25 cellular contexts compared by ENCODE assay signal in the genomic region with DNA sequence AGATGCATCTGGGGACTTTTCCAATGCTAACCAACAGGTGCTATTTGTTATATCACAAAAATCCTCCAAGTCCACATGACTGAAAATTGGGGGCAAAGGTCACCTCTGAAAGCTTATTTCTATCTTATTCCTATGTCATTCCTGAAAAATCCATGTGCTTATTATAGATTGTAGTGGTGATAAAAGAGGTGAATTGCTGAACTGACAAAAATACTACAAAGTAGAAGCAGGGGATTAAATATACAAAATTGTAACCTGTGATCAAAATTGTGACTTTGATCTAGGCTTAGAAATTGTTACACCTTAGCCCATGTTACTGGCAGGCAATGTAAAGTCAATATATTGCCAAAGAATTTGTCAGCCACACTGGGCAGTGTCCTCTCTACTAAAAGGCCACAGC.
DNase-seq lines count a peak whose midpoint lies in the region; ATAC-seq, FAIRE-seq and TF ChIP-seq lines count a peak whose summit lies in the region.
"Had no signal": no experiment of that assay in that cellular context is flagged by ENCODE, and none has a peak within 500 bp of the region (broad histone marks: within the 10 kb centered on the region; RNA-seq: fewer than 3 reads in every experiment).

No MANE protein-coding gene starts in this region.

- no peak overlapping the region for H3K9ac ChIP-seq in K562 (ENCODE audit: insufficient read depth in 1 of 2, low read depth in 2 of 2, low read length in 2 of 2)
- peak overlapping the region in 2 of 3 donors; percentile 61 to 74 for H3K9ac ChIP-seq in skeletal muscle tissue (ENCODE audit: low read depth in 1 of 3, low read length in 3 of 3)
- H3K9ac ChIP-seq: neural progenitor cell had no signal

- TF ChIP-seq CTCF in A549 (IDR thresholded peaks at IDR 0.05), result no peak
- TF ChIP-seq CTCF in K562 (IDR thresholded peaks at IDR 0.05 in 2 of 3, conservative IDR thresholded peaks at IDR 0.05 in 1 of 3; ENCODE audit: insufficient read depth in 2 of 3, low read depth in 1 of 3, low read length in 3 of 3), result no peak

- CTCF ChIA-PET in A549 (lab: Yijun Ruan, JAX), result interaction anchor here (1.0 to 3.9 kb wide), 5 partner anchors 9 to 289 kb away, joined by 3 to 40 read pairs (median 3); no protein-coding TSS in a partner anchor
- CTCF ChIA-PET in CD4-positive, alpha-beta memory T cell (lab: Charles Lee; ENCODE audit: partially characterized antibody), result interaction anchor here (0.8 to 15.6 kb wide), 4 partner anchors 9 to 67 kb away, joined by 3 to 262 read pairs (median 14); no protein-coding TSS in a partner anchor
- CTCF ChIA-PET in K562 (lab: Yijun Ruan, JAX; ENCODE audit: low intra/inter-chr PET ratio), result no interaction called here

- BruUV-seq in K562 (replicated peaks; lab: Mats Ljungman, UMichigan), result no TSS peak

- ATAC-seq in A549, result no peak
- ATAC-seq in K562, result no peak
- ATAC-seq in GM19395 (IDR thresholded peaks at IDR 0.05; ENCODE audit: unreplicated experiment), result no peak
- ATAC-seq in stimulated activated naive B cell treated with anti-CD40 and anti-IgM and Interleukin-4, amounts not matched to agents 10 μg/mL and 1 μg/mL and 100 μg/mL, for 72 hours (replicated peaks), result no peak
- ATAC-seq: GM12878, sciatic nerve had no signal

- H3K27ac ChIP-seq in A549 (no peak overlapping the region), K562 (ENCODE audit: extremely low read depth, low read depth, low read length) (no peak overlapping the region), skeletal muscle tissue (ENCODE audit: low read depth, low read length) (peak overlapping the region; percentile 98)
- no peak overlapping the region for H3K27ac ChIP-seq in CD4-positive, alpha-beta memory T cell (ENCODE audit: low read depth, low read length)
- H3K27ac ChIP-seq: C4-2B, neural progenitor cell, RWPE1, SK-N-MC had no signal

- H3K27me3 Mint-ChIP-seq in CD4-positive, alpha-beta memory T cell, result no peaks in the 10 kb centered on the region
- no peaks in the 10 kb centered on the region for H3K27me3 Mint-ChIP-seq in stimulated activated naive B cell treated with anti-CD40 and anti-IgM and Interleukin-4, amounts not matched to agents 10 μg/mL and 1 μg/mL and 100 μg/mL, for 72 hours
- H3K27me3 Mint-ChIP-seq in activated T-cell treated with anti-CD3 and anti-CD28 coated beads, Interleukin-2, amount 50 U/mL, for 24 hours, result no peaks in the 10 kb centered on the region

- no peak for TF ChIP-seq RAD21 in A549 (conservative IDR thresholded peaks at IDR 0.05 in 1 of 2, IDR thresholded peaks at IDR 0.05 in 1 of 2)
- TF ChIP-seq RAD21 in K562 (CRISPR knock-in tag; conservative IDR thresholded peaks at IDR 0.05 in 1 of 2, IDR thresholded peaks at IDR 0.05 in 1 of 2), result no peak

- intact Hi-C loops in CD4-positive, alpha-beta memory T cell (cut with micrococcal nuclease), result no loop called here
- intact Hi-C loops in K562 (cut with micrococcal nuclease), result loop anchor here (5.0 to 10.0 kb wide), 2 partner anchors 219 to 516 kb away; a partner anchor contains a TSS

- H3K27me3 ChIP-seq in CD4-positive, alpha-beta memory T cell (ENCODE audit: insufficient read depth, low read length), result no peaks in the 10 kb centered on the region
- H3K27me3 ChIP-seq in K562 (ENCODE audit: control insufficient read depth in 2 of 2, insufficient read depth in 2 of 2, low read length in 2 of 2), result no peaks in the 10 kb centered on the region
- H3K27me3 ChIP-seq in skeletal muscle tissue (ENCODE audit: control insufficient read depth in 3 of 3, insufficient read depth in 3 of 3, low read length in 3 of 3), result no peaks in the 10 kb centered on the region
- H3K27me3 ChIP-seq: dorsolateral prefrontal cortex, neural progenitor cell had no signal

- no peaks in the 10 kb centered on the region for H3K9me1 ChIP-seq in K562 (ENCODE audit: control insufficient read depth, insufficient read depth, low read length)

- H3K27ac Mint-ChIP-seq in CD4-positive, alpha-beta memory T cell, result peak overlapping the region in 4 of 7 donors; percentile 23 to 98 (median 73)
- no peak overlapping the region for H3K27ac Mint-ChIP-seq in stimulated activated naive B cell treated with anti-CD40 and anti-IgM and Interleukin-4, amounts not matched to agents 10 μg/mL and 1 μg/mL and 100 μg/mL, for 72 hours
- H3K27ac Mint-ChIP-seq in activated T-cell treated with anti-CD3 and anti-CD28 coated beads, Interleukin-2, amount 50 U/mL, for 24 hours, result no peak overlapping the region
- H3K27ac Mint-ChIP-seq: neural progenitor cell had no signal

- no peak for TF ChIP-seq EP300 in A549 (IDR thresholded peaks at IDR 0.05)
- TF ChIP-seq EP300 in K562 (IDR thresholded peaks at IDR 0.05; ENCODE audit: low read length), result no peak

- H3K4me2 ChIP-seq in A549 (no peak overlapping the region), K562 (ENCODE audit: insufficient read depth, low read length) (no peak overlapping the region)
- H3K4me2 ChIP-seq: neural progenitor cell had no signal

- FAIRE-seq in A549 (lab: Jason Lieb, UNC) (no peak), K562 (lab: Jason Lieb, UNC) (no peak)
- FAIRE-seq: GM12878 had no signal

- no peaks in the 10 kb centered on the region; the same call in 2 of the 3 replicates for H3K4me1 ChIP-seq in A549
- peaks cover 53% of the 10 kb centered on the region for H3K4me1 ChIP-seq in CD4-positive, alpha-beta memory T cell (ENCODE audit: insufficient read depth, low read length)
- H3K4me1 ChIP-seq in K562 (replicated peaks in 1 of 2; ENCODE audit: control insufficient read depth in 2 of 2, insufficient read depth in 2 of 2, low read length in 2 of 2), result peaks cover 27 to 28% of the 10 kb centered on the region in 2 experiments
- peaks cover 31 to 54% (median 48%) of the 10 kb centered on the region in 3 donors for H3K4me1 ChIP-seq in skeletal muscle tissue (ENCODE audit: control insufficient read depth in 3 of 3, insufficient read depth in 3 of 3, low read length in 3 of 3)

- in situ Hi-C loops in K562 (cut with MboI), result loop anchor here (25.0 kb wide), 2 partner anchors 514 to 889 kb away; a partner anchor contains a TSS

- no peak overlapping the region for H2AFZ ChIP-seq in K562 (ENCODE audit: low read depth, low read length)
- H2AFZ ChIP-seq: neural progenitor cell had no signal

- H3K36me3 Mint-ChIP-seq in CD4-positive, alpha-beta memory T cell, result no peaks in the 10 kb centered on the region
- peaks cover 7 to 9% of the 10 kb centered on the region in 2 donors for H3K36me3 Mint-ChIP-seq in stimulated activated naive B cell treated with anti-CD40 and anti-IgM and Interleukin-4, amounts not matched to agents 10 μg/mL and 1 μg/mL and 100 μg/mL, for 72 hours
- no peaks in the 10 kb centered on the region for H3K36me3 Mint-ChIP-seq in activated T-cell treated with anti-CD3 and anti-CD28 coated beads, Interleukin-2, amount 50 U/mL, for 24 hours (ENCODE audit: low read depth)
- H3K36me3 Mint-ChIP-seq: neural progenitor cell had no signal

- DNase-seq in A549 (ENCODE audit: low read depth in 1 of 2, low spot score in 1 of 2) (no peak), K562 (ENCODE audit: extremely low read depth in 1 of 4, low spot score in 3 of 4) (no peak), retina (no peak)
- no peak for DNase-seq in CD4-positive, alpha-beta memory T cell
- DNase-seq in stimulated activated naive B cell treated with anti-CD40 and anti-IgM and Interleukin-4, amounts not matched to agents 10 μg/mL and 1 μg/mL and 100 μg/mL, for 72 hours, result no peak
- no peak for DNase-seq in activated T-cell treated with anti-CD3 and anti-CD28 coated beads, Interleukin-2, amount 50 U/mL, for 24 hours
- DNase-seq: activated CD4-positive, CD25-positive, alpha-beta regulatory T cell treated with anti-CD3 and anti-CD28 coated beads, Interleukin-2, amount 50 U/mL, for 72 hours; activated effector memory CD4-positive, alpha-beta T cell treated with anti-CD3 and anti-CD28 coated beads, Interleukin-2, amount 50 U/mL, for 16 hours; activated T-cell treated with anti-CD3 and anti-CD28 coated beads for 4 hours; cerebellar nuclear complex; dorsolateral prefrontal cortex; kidney glomerular epithelial cell; mammary epithelial cell; NCI-H446 treated with DMSO at 0.1 percent for 48 hours; stimulated activated CD4-positive, alpha-beta T cell treated with anti-CD3 and anti-CD28 coated beads, Interleukin-15, amount 100 ng/mL, for 24 hours; stimulated activated naive CD4-positive, alpha-beta T cell treated with Interleukin-2 at 50 U/mL for 16 hours had no signal

- H3K4me3 Mint-ChIP-seq in CD4-positive, alpha-beta memory T cell, result peak overlapping the region in 3 of 8 donors; percentile 17 to 91 (median 83)
- no peak overlapping the region for H3K4me3 Mint-ChIP-seq in stimulated activated naive B cell treated with anti-CD40 and anti-IgM and Interleukin-4, amounts not matched to agents 10 μg/mL and 1 μg/mL and 100 μg/mL, for 72 hours
- no peak overlapping the region for H3K4me3 Mint-ChIP-seq in activated T-cell treated with anti-CD3 and anti-CD28 coated beads, Interleukin-2, amount 50 U/mL, for 24 hours
- H3K4me3 Mint-ChIP-seq: neural progenitor cell had no signal

- POLR2A ChIA-PET in A549 (lab: Yijun Ruan, JAX), result no interaction called here
- POLR2A ChIA-PET in CD4-positive, alpha-beta memory T cell (lab: Charles Lee; ENCODE audit: partially characterized antibody), result interaction anchor here (0.8 to 6.7 kb wide), 8 partner anchors 10 to 648 kb away, joined by 3 to 81 read pairs (median 12); a partner anchor contains a TSS
- POLR2A ChIA-PET in K562 (lab: Yijun Ruan, JAX), result no interaction called here

- H3K79me2 ChIP-seq in K562 (ENCODE audit: control insufficient read depth, insufficient read depth, low read length), result no peaks in the 10 kb centered on the region

- no peaks in the 10 kb centered on the region for H4K20me1 ChIP-seq in K562 (replicated peaks; ENCODE audit: control insufficient read depth, insufficient read depth, low read length)

- H3K9me3 ChIP-seq in A549, result peaks cover 11% of the 10 kb centered on the region; the same call in 2 of the 3 replicates
- H3K9me3 ChIP-seq in CD4-positive, alpha-beta memory T cell (ENCODE audit: control insufficient read depth in 1 of 2, low read length in 2 of 2), result no peaks in the 10 kb centered on the region
- H3K9me3 ChIP-seq in K562 (replicated peaks; ENCODE audit: control insufficient read depth, insufficient read depth, low read depth, low read length), result no peaks in the 10 kb centered on the region
- H3K9me3 ChIP-seq in skeletal muscle tissue (ENCODE audit: control insufficient read depth in 3 of 3, low read length in 3 of 3), result no peaks in the 10 kb centered on the region
- H3K9me3 ChIP-seq: thoracic aorta had no signal

- H3K4me3 ChIP-seq in A549 (no peak overlapping the region), K562 (no peak overlapping the region), skeletal muscle tissue (ENCODE audit: low read length in 3 of 3) (no peak overlapping the region)
- H3K4me3 ChIP-seq in CD4-positive, alpha-beta memory T cell (ENCODE audit: low read length in 2 of 2), result no peak overlapping the region
- H3K4me3 ChIP-seq: dorsolateral prefrontal cortex, GM12878, neural progenitor cell, SK-N-MC, thoracic aorta had no signal

- TF ChIP-seq POLR2A in A549 (IDR thresholded peaks at IDR 0.05; ENCODE audit: low read length) (no peak), K562 (conservative IDR thresholded peaks at IDR 0.05) (no peak)

- peaks cover 41 to 64% (median 55%) of the 10 kb centered on the region in 4 donors for H3K4me1 Mint-ChIP-seq in CD4-positive, alpha-beta memory T cell
- H3K4me1 Mint-ChIP-seq in stimulated activated naive B cell treated with anti-CD40 and anti-IgM and Interleukin-4, amounts not matched to agents 10 μg/mL and 1 μg/mL and 100 μg/mL, for 72 hours, result peaks cover 37 to 41% of the 10 kb centered on the region in 2 donors
- H3K4me1 Mint-ChIP-seq in activated T-cell treated with anti-CD3 and anti-CD28 coated beads, Interleukin-2, amount 50 U/mL, for 24 hours (ENCODE audit: low read depth), result peaks cover 57% of the 10 kb centered on the region

- no peaks in the 10 kb centered on the region for H3K36me3 ChIP-seq in CD4-positive, alpha-beta memory T cell (ENCODE audit: insufficient read depth, low read length)
- H3K36me3 ChIP-seq in K562 (ENCODE audit: control insufficient read depth, insufficient read depth, low read length) (no peaks in the 10 kb centered on the region), skeletal muscle tissue (ENCODE audit: control insufficient read depth in 3 of 3, insufficient read depth in 3 of 3, low read length in 3 of 3) (no peaks in the 10 kb centered on the region)
- H3K36me3 ChIP-seq: neural progenitor cell, thoracic aorta had no signal

- peaks cover 0 to 2% (median 0%) of the 10 kb centered on the region in 8 donors for H3K9me3 Mint-ChIP-seq in CD4-positive, alpha-beta memory T cell
- no peaks in the 10 kb centered on the region for H3K9me3 Mint-ChIP-seq in stimulated activated naive B cell treated with anti-CD40 and anti-IgM and Interleukin-4, amounts not matched to agents 10 μg/mL and 1 μg/mL and 100 μg/mL, for 72 hours
- H3K9me3 Mint-ChIP-seq in activated T-cell treated with anti-CD3 and anti-CD28 coated beads, Interleukin-2, amount 50 U/mL, for 24 hours, result no peaks in the 10 kb centered on the region

Comparison
In these comparisons a context has a peak if more than half of its experiments do, and no peak if none do; other contexts are left out.
1. H3K27ac Mint-ChIP-seq: peak in CD4-positive, alpha-beta memory T cell (4 of 7); none in stimulated activated naive B cell treated with anti-CD40 and anti-IgM and Interleukin-4, amounts not matched to agents 10 μg/mL and 1 μg/mL and 100 μg/mL, for 72 hours (single experiment) and activated T-cell treated with anti-CD3 and anti-CD28 coated beads, Interleukin-2, amount 50 U/mL, for 24 hours (single experiment).
2. H3K9ac ChIP-seq: peak in skeletal muscle tissue (2 of 3); none in K562 (0 of 2).